In the genomic region with DNA sequence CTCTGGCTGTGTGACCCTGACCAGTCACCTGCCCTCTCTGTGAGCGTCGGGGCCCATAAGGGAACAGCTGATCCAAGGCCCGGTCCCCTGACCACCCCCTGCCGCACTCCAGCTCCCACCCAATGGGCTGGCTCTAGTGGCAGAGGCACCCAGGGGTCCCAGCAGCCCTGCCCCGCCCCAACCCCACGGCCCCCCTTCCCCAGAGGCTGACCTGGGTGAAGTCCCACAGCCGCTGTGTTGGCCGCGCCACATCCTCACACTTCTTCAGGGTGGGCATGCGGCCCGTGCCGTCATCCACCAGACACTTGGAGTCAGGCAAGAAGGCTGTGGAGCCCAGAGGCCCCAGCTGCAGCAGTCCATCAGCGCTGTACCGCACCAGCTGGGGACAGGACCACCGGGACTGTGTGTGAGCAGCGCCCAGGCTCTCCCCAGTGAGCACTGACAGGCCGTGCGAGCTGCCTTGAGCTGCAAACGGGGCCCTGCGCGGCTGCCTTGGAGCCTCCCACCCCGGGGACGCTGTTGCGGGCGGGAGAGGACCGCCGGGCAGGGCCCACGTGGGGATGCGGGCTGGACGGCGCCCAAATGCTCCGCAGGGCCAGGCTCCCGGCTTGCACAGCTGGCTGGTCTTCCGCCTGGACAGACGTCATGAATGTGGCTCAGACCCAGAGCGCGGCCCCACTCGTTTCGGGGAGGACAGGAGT, we compare ENCODE assay signal across 21 cellular contexts. TPM values are rescaled to one million over a fixed set of nuclear protein-coding genes. Genes with fewer than 3 reads are reported as not detected.
DNase-seq lines count a peak whose midpoint lies in the region; ATAC-seq and TF ChIP-seq lines count a peak whose summit lies in the region.
"Had no signal": no experiment of that assay in that cellular context is flagged by ENCODE, and none has a peak within 500 bp of the region (broad histone marks: within the 10 kb centered on the region; RNA-seq: fewer than 3 reads in every experiment).

No MANE protein-coding gene starts in this region.

- H3K9me3 ChIP-seq in heart left ventricle (peaks cover 0 to 11% (median 9%) of the 10 kb centered on the region in 12 donors), mucosa of descending colon (peaks cover 11% of the 10 kb centered on the region), tibial artery (peaks cover 0 to 5% (median 0%) of the 10 kb centered on the region in 3 donors), lower lobe of right lung (peaks cover 3% of the 10 kb centered on the region)

- no peaks in the 10 kb centered on the region for H3K4me1 ChIP-seq in heart left ventricle
- no peaks in the 10 kb centered on the region for H3K4me1 ChIP-seq in mucosa of descending colon (ENCODE audit: low read depth)
- H3K4me1 ChIP-seq in tibial artery = no peaks in the 10 kb centered on the region
- no peaks in the 10 kb centered on the region for H3K4me1 ChIP-seq in lower lobe of right lung

- no peak for TF ChIP-seq POLR2A in heart left ventricle (IDR thresholded peaks at IDR 0.05)

- TF ChIP-seq CTCF in heart left ventricle (IDR thresholded peaks at IDR 0.05) (no peak), mucosa of descending colon (IDR thresholded peaks at IDR 0.05) (no peak), foreskin fibroblast (IDR thresholded peaks at IDR 0.05; ENCODE audit: low read depth, low read length) (no peak), tibial artery (IDR thresholded peaks at IDR 0.05) (no peak), lower lobe of right lung (IDR thresholded peaks at IDR 0.05) (no peak)

- 75 to 87% (median 76%) methylated on average over 23 to 39 of the region's 39 CpGs for WGBS in heart left ventricle, 4 donors

- DNase-seq in Right ventricle myocardium superior (peak; percentile 69), cardiac septum (ENCODE audit: low spot score) (no peak), heart left ventricle (peak in 3 of 5 donors; percentile 44 to 70 (median 45)), mucosa of descending colon (no peak), foreskin fibroblast (no peak), tibial artery (no peak), lower lobe of right lung (no peak)
- DNase-seq: 8988T, DND-41, GDM1, GM23248, HCEC 1CT, KBM-7, NCI-H1436 treated with DMSO at 0.1 percent for 48 hours, NCI-H2029 treated with DMSO at 0.1 percent for 48 hours, NCI-H2171 treated with DMSO at 0.1 percent for 48 hours, NCI-H748 treated with DMSO at 0.1 percent for 48 hours, PC-3 had no signal

- H3K27ac ChIP-seq in heart left ventricle (no peak overlapping the region), tibial artery (no peak overlapping the region), lower lobe of right lung (no peak overlapping the region)
- H3K27ac ChIP-seq: BLaER1 treated with 17β-estradiol and CSF1 and Interleukin-3, amounts not matched to agents 10 nM and 100 nM; GM23248 had no signal

- H3K4me3 ChIP-seq in heart left ventricle (no peak overlapping the region), mucosa of descending colon (no peak overlapping the region), foreskin fibroblast (ENCODE audit: low read depth in 1 of 2, low read length in 2 of 2) (no peak overlapping the region), tibial artery (no peak overlapping the region), lower lobe of right lung (no peak overlapping the region)
- H3K4me3 ChIP-seq: BLaER1 treated with 17β-estradiol and CSF1 and Interleukin-3, amounts not matched to agents 10 nM and 100 nM; GM12878; GM23248 had no signal

- ATAC-seq in Right ventricle myocardium superior (ENCODE audit: poor library complexity) (peak; percentile 71), heart left ventricle (peak in 2 of 4 donors; percentile 36 to 37), mucosa of descending colon (peak; percentile 7), lower lobe of right lung (no peak), GM21390 (IDR thresholded peaks at IDR 0.05; ENCODE audit: unreplicated experiment) (no peak)
- ATAC-seq: GM12878, PC-3 had no signal

- peaks cover 0 to 33% (median 3%) of the 10 kb centered on the region in 9 donors for H3K27me3 ChIP-seq in heart left ventricle
- peaks cover 0 to 80% of the 10 kb centered on the region in 2 donors for H3K27me3 ChIP-seq in tibial artery
- H3K27me3 ChIP-seq in lower lobe of right lung (ENCODE audit: low read depth) = peaks cover 12% of the 10 kb centered on the region

- H3K36me3 ChIP-seq in heart left ventricle (no peaks in the 10 kb centered on the region), mucosa of descending colon (ENCODE audit: low read depth) (no peaks in the 10 kb centered on the region), tibial artery (no peaks in the 10 kb centered on the region), lower lobe of right lung (no peaks in the 10 kb centered on the region)

- intact Hi-C loops in Right ventricle myocardium superior (cut with DNase I) (no loop called here), cardiac septum (cut with DNase I) (no loop called here), heart left ventricle (cut with DNase I) (no loop called here), mucosa of descending colon (cut with DNase I, micrococcal nuclease) (no loop called here), tibial artery (cut with DNase I; ENCODE audit: low total_unique reads) (no loop called here), lower lobe of right lung (cut with DNase I) (no loop called here)

RNA-seq across cellular contexts. Expression of gene NOC4L, which starts 53.5 kb away (rescaled TPM):
- total RNA-seq in Right ventricle myocardium superior (9.5 TPM), cardiac septum (8.6 TPM), heart left ventricle (10 to 100 TPM in 4 of 9 donors, 1 to 10 TPM in 5; 7.9 to 14.5 (median 9.6) TPM), mucosa of descending colon (10 to 100 TPM; 12.9 to 17.5 (median 13.3) TPM), lower lobe of right lung (15.8 TPM)
- 10 to 100 TPM; 10.9 to 21.1 TPM for polyA plus RNA-seq in heart left ventricle

RNA-seq across cellular contexts. Expression of gene DDX51, which starts 53.6 kb away (rescaled TPM):
- 10.3 TPM for total RNA-seq in Right ventricle myocardium superior
- 9.6 TPM for total RNA-seq in cardiac septum
- 1 to 10 TPM; 4.1 to 9.9 (median 8.5) TPM for total RNA-seq in heart left ventricle
- 10 to 100 TPM; 12.8 to 14.7 TPM for polyA plus RNA-seq in heart left ventricle
- 10 to 100 TPM; 14.2 to 18.7 (median 15.6) TPM for total RNA-seq in mucosa of descending colon
- 11.9 TPM for total RNA-seq in lower lobe of right lung

Comparison
In these comparisons a context has a peak if more than half of its experiments do, and no peak if none do; other contexts are left out.
1. DNase-seq: peak in Right ventricle myocardium superior (single experiment) and heart left ventricle (3 of 5); none in cardiac septum (single experiment), mucosa of descending colon (0 of 3), foreskin fibroblast (0 of 2), tibial artery (0 of 2) and lower lobe of right lung (single experiment).
2. ATAC-seq: peak in Right ventricle myocardium superior (single experiment) and mucosa of descending colon (single experiment); none in lower lobe of right lung (0 of 2) and GM21390 (single experiment).